14 cellular contexts compared by ENCODE assay signal in genomic region chr12:91565246-91565645, GRCh38.
DNase-seq lines count a peak whose midpoint lies in the region; ATAC-seq and TF ChIP-seq lines count a peak whose summit lies in the region.
"Had no signal": no experiment of that assay in that cellular context is flagged by ENCODE, and none has a peak within 500 bp of the region (broad histone marks: within the 10 kb centered on the region; RNA-seq: fewer than 3 reads in every experiment).

No MANE protein-coding gene starts in this region.

- TF ChIP-seq CTCF in dorsolateral prefrontal cortex (IDR thresholded peaks at IDR 0.05 in 54 of 56, conservative IDR thresholded peaks at IDR 0.05 in 2 of 56; ENCODE audit: low read depth in 1 of 56, partially characterized antibody in 56 of 56) (no peak), retinal pigment epithelial cell (conservative IDR thresholded peaks at IDR 0.05; ENCODE audit: low read depth, low read length) (no peak)

- H3K27me3 ChIP-seq in GM23248 (replicated peaks; ENCODE audit: insufficient read depth) (no peaks in the 10 kb centered on the region), dorsolateral prefrontal cortex (no peaks in the 10 kb centered on the region), mesendoderm (ENCODE audit: insufficient read depth, low read length, poor library complexity) (no peaks in the 10 kb centered on the region)
- H3K27me3 ChIP-seq: BLaER1 had no signal

- H3K4me3 Mint-ChIP-seq in T-helper 2 cell treated with Interferon-gamma antibody and Interleukin-4, amounts not matched to agents 5 μg/mL and 100 μg/mL, for 36 hours, result no peak overlapping the region

- no peaks in the 10 kb centered on the region for H3K79me1 ChIP-seq in mesendoderm (ENCODE audit: low read length)

- H3K27ac ChIP-seq in GM23248 (no peak overlapping the region), dorsolateral prefrontal cortex (peak overlapping the region in 36 of 59 donors; percentile 1 to 78 (median 44)), mesendoderm (ENCODE audit: low read depth, low read length) (no peak overlapping the region)
- H3K27ac ChIP-seq: BLaER1, left ventricle myocardium inferior, parathyroid adenoma had no signal

- H3K9me2 ChIP-seq in GM23248 (ENCODE audit: insufficient read depth), result no peaks in the 10 kb centered on the region

- H2BK5ac ChIP-seq in mesendoderm (ENCODE audit: low read length), result no peak overlapping the region

- no peak overlapping the region for H4K8ac ChIP-seq in mesendoderm (ENCODE audit: low read depth, low read length)

- ATAC-seq in GM19351 (IDR thresholded peaks at IDR 0.05; ENCODE audit: unreplicated experiment), result no peak

- H3K4me1 Mint-ChIP-seq in T-helper 2 cell treated with Interferon-gamma antibody and Interleukin-4, amounts not matched to agents 5 μg/mL and 100 μg/mL, for 36 hours (ENCODE audit: low read depth), result peaks cover 28% of the 10 kb centered on the region

- no peak overlapping the region for H2AK5ac ChIP-seq in mesendoderm (ENCODE audit: low read length)

- intact Hi-C loops in dorsolateral prefrontal cortex (cut with DNase I), result no loop called here

- H3K27ac Mint-ChIP-seq in T-helper 2 cell treated with Interferon-gamma antibody and Interleukin-4, amounts not matched to agents 5 μg/mL and 100 μg/mL, for 36 hours, result no peak overlapping the region

- H3K4ac ChIP-seq in mesendoderm (ENCODE audit: low read depth, low read length), result no peak overlapping the region

- H3F3A ChIP-seq in GM23248 (ENCODE audit: insufficient read depth), result no peaks in the 10 kb centered on the region

- DNase-seq in GM23248 (peak; percentile 6), dorsolateral prefrontal cortex (peak in 3 of 10 donors; percentile 10 to 46 (median 14)), retinal pigment epithelial cell (ENCODE audit: low read depth) (peak; percentile 43), AML-193 (lab: John Stamatoyannopoulos, UW) (no peak), mesendoderm (no peak), NCI-H1436 treated with DMSO at 0.1 percent for 48 hours (lab: John Stamatoyannopoulos, UW) (no peak)
- peak; percentile 57 for DNase-seq in T-helper 2 cell treated with Interferon-gamma antibody and Interleukin-4, amounts not matched to agents 5 μg/mL and 100 μg/mL, for 36 hours (ENCODE audit: low spot score)
- DNase-seq: Karpas-422, left ventricle myocardium inferior, NCI-H2081 treated with DMSO at 0.1 percent for 48 hours, T-helper 1 cell had no signal

- H3K56ac ChIP-seq in mesendoderm (ENCODE audit: low read length), result no peak overlapping the region

- H2AFZ ChIP-seq in GM23248, result no peak overlapping the region
- H2AFZ ChIP-seq: parathyroid adenoma had no signal

- H3K9me3 Mint-ChIP-seq in T-helper 2 cell treated with Interferon-gamma antibody and Interleukin-4, amounts not matched to agents 5 μg/mL and 100 μg/mL, for 36 hours, result peaks cover 6% of the 10 kb centered on the region

- H4K20me1 ChIP-seq in GM23248 (ENCODE audit: insufficient read depth), result no peaks in the 10 kb centered on the region
- H4K20me1 ChIP-seq: BLaER1 had no signal

- H3K9ac ChIP-seq in GM23248, result no peak overlapping the region
- no peak overlapping the region for H3K9ac ChIP-seq in mesendoderm (ENCODE audit: low read length)
- H3K9ac ChIP-seq: BLaER1, parathyroid adenoma had no signal

- H3K79me2 ChIP-seq in GM23248 (ENCODE audit: insufficient read depth), result no peaks in the 10 kb centered on the region
- no peaks in the 10 kb centered on the region for H3K79me2 ChIP-seq in mesendoderm (ENCODE audit: control insufficient read depth, insufficient read depth, low read length)
- H3K79me2 ChIP-seq: parathyroid adenoma had no signal

- H2BK120ac ChIP-seq in mesendoderm (ENCODE audit: low read depth, low read length), result no peak overlapping the region

- H2BK15ac ChIP-seq in mesendoderm (replicated peaks; ENCODE audit: low read depth), result no peak overlapping the region

- no peak overlapping the region for H4K5ac ChIP-seq in mesendoderm (ENCODE audit: low read length)

- H3K27me3 Mint-ChIP-seq in T-helper 2 cell treated with Interferon-gamma antibody and Interleukin-4, amounts not matched to agents 5 μg/mL and 100 μg/mL, for 36 hours (ENCODE audit: low read depth), result no peaks in the 10 kb centered on the region

- H3K36me3 ChIP-seq in GM23248 (ENCODE audit: low read depth) (no peaks in the 10 kb centered on the region), mesendoderm (ENCODE audit: control insufficient read depth, insufficient read depth, low read length) (no peaks in the 10 kb centered on the region)
- H3K36me3 ChIP-seq: BLaER1, left ventricle myocardium inferior had no signal

- 51 to 59% methylated on average over 4 of the region's 4 CpGs for WGBS in GM23248 (ENCODE audit: low coverage in 1 of 2, low lambda C conversion rate in 2 of 2, missing lambda C conversion rate in 2 of 2), 2 experiments
- no CpG with 5 or more reads among the region's 4 CpGs for WGBS in mesendoderm (ENCODE audit: extremely low coverage, insufficient coverage, low lambda C conversion rate)

- H3K36me3 Mint-ChIP-seq in T-helper 2 cell treated with Interferon-gamma antibody and Interleukin-4, amounts not matched to agents 5 μg/mL and 100 μg/mL, for 36 hours (ENCODE audit: low read depth), result no peaks in the 10 kb centered on the region

- H3K9me3 ChIP-seq in GM23248 (ENCODE audit: low read depth), result no peaks in the 10 kb centered on the region
- H3K9me3 ChIP-seq: BLaER1 had no signal

- in situ Hi-C loops in GM23248 (cut with MboI), result no loop called here

- H3K4me3 ChIP-seq in GM23248 (no peak overlapping the region), dorsolateral prefrontal cortex (no peak overlapping the region), retinal pigment epithelial cell (ENCODE audit: low read length) (no peak overlapping the region), mesendoderm (ENCODE audit: low read length) (no peak overlapping the region)
- H3K4me3 ChIP-seq: BLaER1, left ventricle myocardium inferior had no signal

- H3K4me1 ChIP-seq in GM23248 (ENCODE audit: insufficient read depth) (no peaks in the 10 kb centered on the region), mesendoderm (ENCODE audit: control insufficient read depth, low read depth, low read length) (no peaks in the 10 kb centered on the region)
- H3K4me1 ChIP-seq: BLaER1, left ventricle myocardium inferior, parathyroid adenoma had no signal

- no peak overlapping the region for H3K23ac ChIP-seq in mesendoderm (ENCODE audit: low read length)

- H3K4me2 ChIP-seq in GM23248 (ENCODE audit: unreplicated experiment), result no peak overlapping the region
- H3K4me2 ChIP-seq in mesendoderm (ENCODE audit: low read length), result no peak overlapping the region
- H3K4me2 ChIP-seq: BLaER1 had no signal

- H3K18ac ChIP-seq in mesendoderm (ENCODE audit: low read length), result no peak overlapping the region

Comparison
In these comparisons a context has a peak if more than half of its experiments do, and no peak if none do; other contexts are left out.
1. DNase-seq: peak in GM23248 (single experiment), T-helper 2 cell treated with Interferon-gamma antibody and Interleukin-4, amounts not matched to agents 5 μg/mL and 100 μg/mL, for 36 hours (single experiment) and retinal pigment epithelial cell (single experiment); none in AML-193 (0 of 2), mesendoderm (single experiment) and NCI-H1436 treated with DMSO at 0.1 percent for 48 hours (single experiment).
2. H3K27ac ChIP-seq: peak in dorsolateral prefrontal cortex (36 of 59); none in GM23248 (single experiment) and mesendoderm (single experiment).